ENCODE assay signal across 10 cellular contexts in genomic region chr6:30322527-30323501, GRCh38. TPM values are rescaled to one million over a fixed set of nuclear protein-coding genes. Genes with fewer than 3 reads are reported as not detected.
DNase-seq lines count a peak whose midpoint lies in the region; ATAC-seq and TF ChIP-seq lines count a peak whose summit lies in the region.
"Had no signal": no experiment of that assay in that cellular context is flagged by ENCODE, and none has a peak within 500 bp of the region (broad histone marks: within the 10 kb centered on the region; RNA-seq: fewer than 3 reads in every experiment).

No MANE protein-coding gene starts in this region.

- H2BK5ac ChIP-seq in mesendoderm (ENCODE audit: low read length), result no peak overlapping the region

- H3K23ac ChIP-seq in mesendoderm (ENCODE audit: low read length), result no peak overlapping the region

- CTCF ChIA-PET in BJ (lab: Yijun Ruan, JAX), result no interaction called here

- no peak overlapping the region for H4K5ac ChIP-seq in mesendoderm (ENCODE audit: low read length)

- peaks cover 84% of the 10 kb centered on the region for H3K4me1 Mint-ChIP-seq in activated naive CD4-positive, alpha-beta T cell treated with anti-CD3 and anti-CD28 coated beads, Interleukin-2, amount 50 U/mL, for 24 hours

- ATAC-seq in HG03135 (IDR thresholded peaks at IDR 0.05; ENCODE audit: unreplicated experiment), result no peak

- peak overlapping the region; percentile 79 for H3K27ac Mint-ChIP-seq in activated naive CD4-positive, alpha-beta T cell treated with anti-CD3 and anti-CD28 coated beads, Interleukin-2, amount 50 U/mL, for 24 hours

- intact Hi-C loops in colonic mucosa (cut with DNase I), result no loop called here

- peak overlapping the region; percentile 79 for H3K4me3 Mint-ChIP-seq in activated naive CD4-positive, alpha-beta T cell treated with anti-CD3 and anti-CD28 coated beads, Interleukin-2, amount 50 U/mL, for 24 hours

- no peak overlapping the region for H3K4me2 ChIP-seq in mesendoderm (ENCODE audit: low read length)

- peaks cover 27% of the 10 kb centered on the region for H3K36me3 Mint-ChIP-seq in activated naive CD4-positive, alpha-beta T cell treated with anti-CD3 and anti-CD28 coated beads, Interleukin-2, amount 50 U/mL, for 24 hours

- H3K4me1 ChIP-seq in HUES64 (ENCODE audit: insufficient read depth, low read length) (peaks cover 48% of the 10 kb centered on the region), mesendoderm (ENCODE audit: control insufficient read depth, low read depth, low read length) (peaks cover 2% of the 10 kb centered on the region), colonic mucosa (peaks cover 3% of the 10 kb centered on the region)

- H3K9me3 ChIP-seq in HUES64 (ENCODE audit: insufficient read depth, low read depth, low read length) (0 out of 2 replicates have a peak, but pooled peaks cover 2% of the 10 kb centered on the region), colonic mucosa (no peaks in the 10 kb centered on the region)

- H3K9ac ChIP-seq in HUES64 (ENCODE audit: low read depth, low read length), result peak overlapping the region; percentile 6; the same call in 1 of the 2 replicates
- H3K9ac ChIP-seq in mesendoderm (ENCODE audit: low read length), result no peak overlapping the region
- H3K9ac ChIP-seq in colonic mucosa (ENCODE audit: low read depth in 2 of 2, low read length in 2 of 2), result no peak overlapping the region

- H3K79me2 ChIP-seq in mesendoderm (ENCODE audit: control insufficient read depth, insufficient read depth, low read length), result peaks cover 66% of the 10 kb centered on the region

- no peaks in the 10 kb centered on the region for H3K9me3 Mint-ChIP-seq in activated naive CD4-positive, alpha-beta T cell treated with anti-CD3 and anti-CD28 coated beads, Interleukin-2, amount 50 U/mL, for 24 hours

- H3K27me3 ChIP-seq in BJ (ENCODE audit: control insufficient read depth, insufficient read depth, low read length) (no peaks in the 10 kb centered on the region), HUES64 (ENCODE audit: insufficient read depth, low read length) (no peaks in the 10 kb centered on the region), mesendoderm (ENCODE audit: insufficient read depth, low read length, poor library complexity) (no peaks in the 10 kb centered on the region), colonic mucosa (no peaks in the 10 kb centered on the region)
- H3K27me3 ChIP-seq: dorsolateral prefrontal cortex had no signal

- H3K18ac ChIP-seq in mesendoderm (ENCODE audit: low read length), result no peak overlapping the region

- DNase-seq in BJ (ENCODE audit: low read depth), result peak; percentile 66
- peak; percentile 29 for DNase-seq in mesendoderm
- no peak for DNase-seq in NCI-H2107 (lab: John Stamatoyannopoulos, UW)
- no peak for DNase-seq in colonic mucosa
- no peak for DNase-seq in NK-92 (lab: John Stamatoyannopoulos, UW; ENCODE audit: unreplicated experiment)
- DNase-seq: dorsolateral prefrontal cortex, MM.1S had no signal

- 79% methylated on average over 20 of the region's 20 CpGs for WGBS in HUES64
- no CpG with 5 or more reads among the region's 20 CpGs for WGBS in mesendoderm (ENCODE audit: extremely low coverage, insufficient coverage, low lambda C conversion rate)

- no peaks in the 10 kb centered on the region for H3K27me3 Mint-ChIP-seq in activated naive CD4-positive, alpha-beta T cell treated with anti-CD3 and anti-CD28 coated beads, Interleukin-2, amount 50 U/mL, for 24 hours

- no peak overlapping the region for H2BK15ac ChIP-seq in mesendoderm (replicated peaks; ENCODE audit: low read depth)

- POLR2A ChIA-PET in BJ (lab: Charles Lee), result interaction anchor here (0.6 kb wide), 1 partner anchor 36 kb away, joined by 5 read pairs; no protein-coding TSS in a partner anchor

- peaks cover 12% of the 10 kb centered on the region for H3K79me1 ChIP-seq in mesendoderm (ENCODE audit: low read length)

- no peak for TF ChIP-seq CTCF in BJ (IDR thresholded peaks at IDR 0.05; ENCODE audit: insufficient read depth, low read depth, low read length)
- no peak for TF ChIP-seq CTCF in colonic mucosa (IDR thresholded peaks at IDR 0.05)

- H3K27ac ChIP-seq in HUES64 (ENCODE audit: low read depth, low read length) (peak overlapping the region; percentile 41; the same call in 1 of the 2 replicates), mesendoderm (ENCODE audit: low read depth, low read length) (no peak overlapping the region), colonic mucosa (no peak overlapping the region)
- H3K27ac ChIP-seq: dorsolateral prefrontal cortex had no signal

- H2BK120ac ChIP-seq in mesendoderm (ENCODE audit: low read depth, low read length), result no peak overlapping the region

- H3K56ac ChIP-seq in mesendoderm (ENCODE audit: low read length), result no peak overlapping the region

- H3K36me3 ChIP-seq in BJ (ENCODE audit: control insufficient read depth, insufficient read depth, low read length) (no peaks in the 10 kb centered on the region), HUES64 (ENCODE audit: insufficient read depth, low read length) (peaks cover 11% of the 10 kb centered on the region), mesendoderm (ENCODE audit: control insufficient read depth, insufficient read depth, low read length) (no peaks in the 10 kb centered on the region), colonic mucosa (no peaks in the 10 kb centered on the region)

- H2AK5ac ChIP-seq in mesendoderm (ENCODE audit: low read length), result no peak overlapping the region

- H3K4me3 ChIP-seq in BJ (ENCODE audit: low read depth, low read length) (no peak overlapping the region), HUES64 (ENCODE audit: low read length) (peak overlapping the region; percentile 18), mesendoderm (ENCODE audit: low read length) (no peak overlapping the region), colonic mucosa (no peak overlapping the region)

- no peak overlapping the region for H4K8ac ChIP-seq in mesendoderm (ENCODE audit: low read depth, low read length)

- H3K4ac ChIP-seq in mesendoderm (ENCODE audit: low read depth, low read length), result no peak overlapping the region

RNA-seq across cellular contexts. Expression of gene TRIM39, which starts 3.9 kb away (rescaled TPM):
- polyA plus RNA-seq in BJ (2011; rRNA removed), result 7.4 and 8.1 TPM in 2 replicates
- polyA minus RNA-seq in BJ (2011; rRNA and poly(A)+ RNA removed), result 5.8 and 6.8 TPM in 2 replicates
- polyA plus RNA-seq in HUES64 (2013, experiment 1 of 2), result 15.1 TPM
- polyA plus RNA-seq in HUES64 (2013, experiment 2 of 2), result 13.8 TPM
- polyA plus RNA-seq in mesendoderm (2013, experiment 1 of 2), result 19.2 TPM
- 20.3 TPM for polyA plus RNA-seq in mesendoderm (2013, experiment 2 of 2)
- 10 to 100 TPM; 10.1 to 12.1 TPM for total RNA-seq in colonic mucosa

RNA-seq across cellular contexts. Expression of gene RPP21, which starts 22.1 kb away (rescaled TPM):
- 28.3 and 29.0 TPM in 2 replicates for polyA plus RNA-seq in BJ (2011; rRNA removed)
- polyA minus RNA-seq in BJ (2011; rRNA and poly(A)+ RNA removed), result 6.9 and 7.3 TPM in 2 replicates
- 56.8 TPM for polyA plus RNA-seq in HUES64 (2013, experiment 1 of 2)
- polyA plus RNA-seq in HUES64 (2013, experiment 2 of 2), result 56.4 TPM
- 141 TPM for polyA plus RNA-seq in mesendoderm (2013, experiment 1 of 2)
- 138 TPM for polyA plus RNA-seq in mesendoderm (2013, experiment 2 of 2)
- 10 to 100 TPM; 41.7 to 60.3 TPM for total RNA-seq in colonic mucosa

Comparison
In these comparisons a context has a peak if more than half of its experiments do, and no peak if none do; other contexts are left out.
1. DNase-seq: peak in BJ (single experiment) and mesendoderm (single experiment); none in NCI-H2107 (single experiment), colonic mucosa (single experiment) and NK-92 (single experiment).